Comparison of ENCODE assay signal across 9 cellular contexts in the genomic region with DNA sequence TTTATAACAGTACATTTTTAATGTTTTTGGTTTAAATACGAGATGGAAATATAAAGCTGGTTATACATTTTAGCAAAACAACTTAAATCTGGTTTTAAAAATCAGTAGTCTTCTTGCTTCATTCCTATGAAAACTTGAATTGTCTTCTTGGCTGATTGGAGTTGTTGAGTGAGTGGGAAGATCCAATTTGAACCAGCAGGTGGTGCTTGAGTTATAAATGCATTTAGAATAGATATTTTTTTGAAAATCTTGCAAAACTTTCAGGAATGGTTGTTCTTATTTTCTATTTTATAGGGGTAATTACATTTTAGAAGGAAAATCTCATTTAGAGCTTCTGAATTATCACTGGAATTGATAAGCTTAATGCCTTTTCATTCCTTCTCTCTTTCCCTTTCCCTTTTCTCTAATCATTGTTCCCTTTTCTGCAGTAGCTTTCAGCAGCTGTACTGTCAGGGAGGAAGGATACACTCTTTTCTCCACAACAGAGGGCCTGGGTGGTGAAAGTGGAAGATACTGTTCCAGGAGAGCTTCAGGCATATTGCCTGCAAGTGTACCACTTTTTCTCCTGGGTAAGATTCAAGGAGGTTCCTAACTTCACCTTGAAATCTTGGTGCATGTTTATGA.
DNase-seq lines count a peak whose midpoint lies in the region; ATAC-seq and TF ChIP-seq lines count a peak whose summit lies in the region.
"Had no signal": no experiment of that assay in that cellular context is flagged by ENCODE, and none has a peak within 500 bp of the region (broad histone marks: within the 10 kb centered on the region; RNA-seq: fewer than 3 reads in every experiment).

No MANE protein-coding gene starts in this region.

- no peaks in the 10 kb centered on the region for H3K4me1 ChIP-seq in osteoblast (ENCODE audit: insufficient read depth, low read length)

- no peak overlapping the region for H3K27ac ChIP-seq in osteoblast (ENCODE audit: low read depth, low read length)

- H3K9me3 ChIP-seq in osteoblast (ENCODE audit: low read depth, low read length), result no peaks in the 10 kb centered on the region

- H3K4me2 ChIP-seq in osteoblast (ENCODE audit: insufficient read depth, low read length), result no peak overlapping the region

- no peaks in the 10 kb centered on the region for H3K36me3 ChIP-seq in osteoblast (ENCODE audit: insufficient read depth, low read length)

- peak overlapping the region; percentile 47 for H2AFZ ChIP-seq in osteoblast (ENCODE audit: low read length)

- no peak for DNase-seq in GM10266 (ENCODE audit: extremely low spot score)
- peak; percentile 42 for DNase-seq in NCI-H1694 (lab: John Stamatoyannopoulos, UW)
- DNase-seq in choroid plexus epithelial cell (ENCODE audit: low read depth), result peak; percentile 75
- DNase-seq in osteoblast (ENCODE audit: insufficient read length, low spot score, missing footprints), result no peak
- no peak for DNase-seq in cerebellum (ENCODE audit: low spot score)
- DNase-seq in activated gamma-delta T cell (lab: John Stamatoyannopoulos, UW), result no peak
- DNase-seq in activated naive CD4-positive, alpha-beta T cell (lab: John Stamatoyannopoulos, UW), result no peak
- DNase-seq: activated CD4-positive, alpha-beta T cell treated with anti-CD3 and anti-CD28 coated beads, Interleukin-2, amount 50 U/mL, for 1 hour had no signal

- no peaks in the 10 kb centered on the region for H4K20me1 ChIP-seq in osteoblast (ENCODE audit: insufficient read depth, low read length)

- no peak for ATAC-seq in GM21723 (IDR thresholded peaks at IDR 0.05; ENCODE audit: unreplicated experiment)

- H3K79me2 ChIP-seq in osteoblast (ENCODE audit: insufficient read depth, low read length), result no peaks in the 10 kb centered on the region

- H3K27me3 ChIP-seq in osteoblast (ENCODE audit: insufficient read depth, low read length), result no peaks in the 10 kb centered on the region

- TF ChIP-seq CTCF in GM10266 (IDR thresholded peaks at IDR 0.05; ENCODE audit: control insufficient read depth, insufficient read depth, low read depth, missing control alignments) (peak; percentile 20), choroid plexus epithelial cell (conservative IDR thresholded peaks at IDR 0.05; ENCODE audit: low read depth, low read length) (peak; percentile 66), osteoblast (IDR thresholded peaks at IDR 0.05; ENCODE audit: extremely low read depth, low read depth, low read length) (peak; percentile 65)

- no peak overlapping the region for H3K4me3 ChIP-seq in choroid plexus epithelial cell (ENCODE audit: low read depth, low read length)
- no peak overlapping the region for H3K4me3 ChIP-seq in osteoblast (ENCODE audit: insufficient read depth, low read length)

Comparison
In these comparisons a context has a peak if more than half of its experiments do, and no peak if none do; other contexts are left out.
1. DNase-seq: peak in NCI-H1694 (single experiment) and choroid plexus epithelial cell (single experiment); none in GM10266 (single experiment), osteoblast (single experiment), cerebellum (single experiment), activated gamma-delta T cell (single experiment) and activated naive CD4-positive, alpha-beta T cell (0 of 4).
2. Peak in every context shown above with its lines, with median percentiles within 50 percentile points of each other: CTCF ChIP-seq.